In the genomic region with DNA sequence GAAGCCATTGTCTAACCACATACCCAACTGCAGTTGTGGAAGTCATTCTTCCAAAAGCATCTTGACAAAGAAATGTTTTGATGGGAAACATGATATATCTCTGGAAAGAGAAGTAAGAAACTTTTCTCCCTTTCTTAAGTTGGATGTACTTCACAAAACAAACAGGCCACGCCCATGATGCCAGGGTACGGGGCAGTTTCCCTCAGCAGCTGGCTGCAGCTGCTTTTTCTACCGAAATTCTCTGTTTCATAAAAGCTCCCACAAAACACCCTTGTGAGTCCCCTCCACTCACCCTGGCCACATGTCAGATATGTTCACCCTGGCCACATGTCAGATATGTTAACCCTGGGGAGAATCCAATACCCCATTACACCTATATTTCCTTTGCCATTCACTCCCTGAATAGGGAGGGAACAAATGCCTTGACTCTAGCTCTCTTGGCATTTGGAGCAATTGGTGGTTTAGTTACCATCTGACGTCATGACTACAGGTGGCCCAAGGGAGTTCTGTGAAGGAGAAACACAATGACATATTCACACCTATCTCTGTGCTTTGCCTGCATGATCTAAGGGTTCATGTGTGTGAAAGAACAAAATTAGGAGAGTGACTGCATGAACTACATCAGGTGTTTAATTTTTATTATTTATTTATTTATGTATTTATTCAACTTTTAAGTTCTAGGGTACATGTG, we compare ENCODE assay signal across 16 cellular contexts.
"Had no signal": no experiment of that assay in that cellular context is flagged by ENCODE, and none has a peak within 500 bp of the region (broad histone marks: within the 10 kb centered on the region; RNA-seq: fewer than 3 reads in every experiment).

No MANE protein-coding gene starts in this region.

- H3K27ac ChIP-seq: psoas muscle, upper lobe of left lung had no signal

- H3K27me3 ChIP-seq: right lobe of liver, upper lobe of left lung had no signal

- H3K36me3 ChIP-seq: right lobe of liver had no signal

- H3K9me3 ChIP-seq: psoas muscle, right lobe of liver, upper lobe of left lung had no signal

- H3K4me3 ChIP-seq: psoas muscle, right lobe of liver, upper lobe of left lung had no signal

- DNase-seq: activated CD4-positive, alpha-beta memory T cell treated with anti-CD3 and anti-CD28 coated beads for 36 hours; activated gamma-delta T cell treated with Interleukin-2 at 50 U/mL for 16 hours; activated naive CD8-positive, alpha-beta T cell treated with anti-CD3 and anti-CD28 coated beads for 36 hours; activated T-cell treated with anti-CD3 and anti-CD28 coated beads, Interleukin-2, amount 50 U/mL, for 4 hours; cerebellar nuclear complex; dermis blood vessel endothelial cell; erythroblast; glutamatergic neuron; immature natural killer cell; nephron progenitor cell; psoas muscle; right lobe of liver; stimulated activated CD4-positive, alpha-beta T cell treated with anti-CD3 and anti-CD28 coated beads, Interleukin-2, amount 100 ng/mL, for 48 hours; stimulated activated naive CD4-positive, alpha-beta T cell treated with Interleukin-2 at 50 U/mL for 16 hours; T1000; upper lobe of left lung had no signal

- ATAC-seq: activated T-cell treated with anti-CD3 and anti-CD28 coated beads, Interleukin-2, amount 50 U/mL, for 4 hours; psoas muscle; right lobe of liver had no signal
